In genomic region chr1:23558140-23558871, GRCh38 we compare ENCODE assay signal across 1 cellular context.
TF ChIP-seq lines count a peak whose summit lies in the region.

No MANE protein-coding gene starts in this region.

TF ChIP-seq in HepG2, 621 proteins besides CTCF, POLR2A, EP300 and RAD21 (continued from another document and continues in another):
- TF ChIP-seq ZNF574 (CRISPR knock-in tag; IDR thresholded peaks at IDR 0.05) (peak; percentile 73), ARID4A (CRISPR knock-in tag; IDR thresholded peaks at IDR 0.05; ENCODE audit: borderline replicate concordance) (peak; percentile 67), ZNF160 (CRISPR knock-in tag; IDR thresholded peaks at IDR 0.05) (peak; percentile 52; the same call in 1 of the 2 replicates), ZNF557 (CRISPR knock-in tag; IDR thresholded peaks at IDR 0.05) (0 out of 2 replicates have a peak, but pooled peaks have one; percentile 33), TSC22D2 (CRISPR knock-in tag; IDR thresholded peaks at IDR 0.05; ENCODE audit: borderline replicate concordance) (0 out of 2 replicates have a peak, but pooled peaks have one; percentile 29), KLF9 (CRISPR knock-in tag; IDR thresholded peaks at IDR 0.05; ENCODE audit: low read depth) (no peak), MTF2 (CRISPR knock-in tag; IDR thresholded peaks at IDR 0.05; ENCODE audit: borderline replicate concordance) (no peak), HINFP (CRISPR knock-in tag; IDR thresholded peaks at IDR 0.05; ENCODE audit: low read depth) (peak; percentile 94), NAIF1 (CRISPR knock-in tag; IDR thresholded peaks at IDR 0.05; ENCODE audit: borderline replicate concordance) (peak; percentile 73; the same call in 1 of the 2 replicates), U2AF1 (optimal IDR thresholded peaks at IDR 0.05; ENCODE audit: low read depth, low read length) (no peak), HOXA3 (CRISPR knock-in tag; IDR thresholded peaks at IDR 0.05) (peak; percentile 60; the same call in 1 of the 2 replicates), RARG (CRISPR knock-in tag; IDR thresholded peaks at IDR 0.05; ENCODE audit: low read depth) (no peak), MBNL3 (CRISPR knock-in tag; conservative IDR thresholded peaks at IDR 0.05) (no peak), MAFF (IDR thresholded peaks at IDR 0.05; ENCODE audit: low read depth, low read length) (no peak), RFXAP (CRISPR knock-in tag; IDR thresholded peaks at IDR 0.05; ENCODE audit: borderline replicate concordance) (0 out of 2 replicates have a peak, but pooled peaks have one; percentile 53), ZNF292 (CRISPR knock-in tag; IDR thresholded peaks at IDR 0.05; ENCODE audit: borderline replicate concordance, low read depth) (no peak; the same call in 1 of the 2 replicates), MTA3 (CRISPR knock-in tag; IDR thresholded peaks at IDR 0.05) (no peak), HIC2 (CRISPR knock-in tag; IDR thresholded peaks at IDR 0.05; ENCODE audit: low read depth) (peak; percentile 63; the same call in 1 of the 2 replicates), ZHX1 (CRISPR knock-in tag; IDR thresholded peaks at IDR 0.05; ENCODE audit: low read depth) (no peak)
- TF ChIP-seq, protein P1, sequence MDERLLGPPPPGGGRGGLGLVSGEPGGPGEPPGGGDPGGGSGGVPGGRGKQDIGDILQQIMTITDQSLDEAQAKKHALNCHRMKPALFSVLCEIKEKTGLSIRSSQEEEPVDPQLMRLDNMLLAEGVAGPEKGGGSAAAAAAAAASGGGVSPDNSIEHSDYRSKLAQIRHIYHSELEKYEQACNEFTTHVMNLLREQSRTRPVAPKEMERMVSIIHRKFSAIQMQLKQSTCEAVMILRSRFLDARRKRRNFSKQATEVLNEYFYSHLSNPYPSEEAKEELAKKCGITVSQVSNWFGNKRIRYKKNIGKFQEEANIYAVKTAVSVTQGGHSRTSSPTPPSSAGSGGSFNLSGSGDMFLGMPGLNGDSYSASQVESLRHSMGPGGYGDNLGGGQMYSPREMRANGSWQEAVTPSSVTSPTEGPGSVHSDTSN (CRISPR knock-in tag; IDR thresholded peaks at IDR 0.05): no peak
- TF ChIP-seq, protein P2, sequence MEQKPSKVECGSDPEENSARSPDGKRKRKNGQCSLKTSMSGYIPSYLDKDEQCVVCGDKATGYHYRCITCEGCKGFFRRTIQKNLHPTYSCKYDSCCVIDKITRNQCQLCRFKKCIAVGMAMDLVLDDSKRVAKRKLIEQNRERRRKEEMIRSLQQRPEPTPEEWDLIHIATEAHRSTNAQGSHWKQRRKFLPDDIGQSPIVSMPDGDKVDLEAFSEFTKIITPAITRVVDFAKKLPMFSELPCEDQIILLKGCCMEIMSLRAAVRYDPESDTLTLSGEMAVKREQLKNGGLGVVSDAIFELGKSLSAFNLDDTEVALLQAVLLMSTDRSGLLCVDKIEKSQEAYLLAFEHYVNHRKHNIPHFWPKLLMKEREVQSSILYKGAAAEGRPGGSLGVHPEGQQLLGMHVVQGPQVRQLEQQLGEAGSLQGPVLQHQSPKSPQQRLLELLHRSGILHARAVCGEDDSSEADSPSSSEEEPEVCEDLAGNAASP (CRISPR knock-in tag; IDR thresholded peaks at IDR 0.05; ENCODE audit: borderline replicate concordance): 0 out of 2 replicates have a peak, but pooled peaks have one; percentile 8
- TF ChIP-seq, protein P3, sequence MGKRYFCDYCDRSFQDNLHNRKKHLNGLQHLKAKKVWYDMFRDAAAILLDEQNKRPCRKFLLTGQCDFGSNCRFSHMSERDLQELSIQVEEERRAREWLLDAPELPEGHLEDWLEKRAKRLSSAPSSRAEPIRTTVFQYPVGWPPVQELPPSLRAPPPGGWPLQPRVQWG (CRISPR knock-in tag; IDR thresholded peaks at IDR 0.05; ENCODE audit: borderline replicate concordance, low read depth): no peak
- TF ChIP-seq, protein P4, sequence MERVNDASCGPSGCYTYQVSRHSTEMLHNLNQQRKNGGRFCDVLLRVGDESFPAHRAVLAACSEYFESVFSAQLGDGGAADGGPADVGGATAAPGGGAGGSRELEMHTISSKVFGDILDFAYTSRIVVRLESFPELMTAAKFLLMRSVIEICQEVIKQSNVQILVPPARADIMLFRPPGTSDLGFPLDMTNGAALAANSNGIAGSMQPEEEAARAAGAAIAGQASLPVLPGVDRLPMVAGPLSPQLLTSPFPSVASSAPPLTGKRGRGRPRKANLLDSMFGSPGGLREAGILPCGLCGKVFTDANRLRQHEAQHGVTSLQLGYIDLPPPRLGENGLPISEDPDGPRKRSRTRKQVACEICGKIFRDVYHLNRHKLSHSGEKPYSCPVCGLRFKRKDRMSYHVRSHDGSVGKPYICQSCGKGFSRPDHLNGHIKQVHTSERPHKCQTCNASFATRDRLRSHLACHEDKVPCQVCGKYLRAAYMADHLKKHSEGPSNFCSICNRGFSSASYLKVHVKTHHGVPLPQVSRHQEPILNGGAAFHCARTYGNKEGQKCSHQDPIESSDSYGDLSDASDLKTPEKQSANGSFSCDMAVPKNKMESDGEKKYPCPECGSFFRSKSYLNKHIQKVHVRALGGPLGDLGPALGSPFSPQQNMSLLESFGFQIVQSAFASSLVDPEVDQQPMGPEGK (CRISPR knock-in tag; IDR thresholded peaks at IDR 0.05): peak; percentile 99
- TF ChIP-seq, protein P5, sequence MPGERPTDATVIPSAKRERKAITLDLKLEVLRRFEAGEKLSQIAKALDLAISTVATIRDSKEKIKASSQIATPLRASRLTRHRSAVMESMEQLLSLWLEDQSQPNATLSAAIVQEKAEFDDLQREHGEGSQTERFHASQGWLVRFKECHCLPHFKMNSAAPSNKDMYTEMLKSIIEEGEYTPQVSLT (CRISPR knock-in tag; IDR thresholded peaks at IDR 0.05; ENCODE audit: borderline replicate concordance, low read depth): no peak
- TF ChIP-seq, protein P6, sequence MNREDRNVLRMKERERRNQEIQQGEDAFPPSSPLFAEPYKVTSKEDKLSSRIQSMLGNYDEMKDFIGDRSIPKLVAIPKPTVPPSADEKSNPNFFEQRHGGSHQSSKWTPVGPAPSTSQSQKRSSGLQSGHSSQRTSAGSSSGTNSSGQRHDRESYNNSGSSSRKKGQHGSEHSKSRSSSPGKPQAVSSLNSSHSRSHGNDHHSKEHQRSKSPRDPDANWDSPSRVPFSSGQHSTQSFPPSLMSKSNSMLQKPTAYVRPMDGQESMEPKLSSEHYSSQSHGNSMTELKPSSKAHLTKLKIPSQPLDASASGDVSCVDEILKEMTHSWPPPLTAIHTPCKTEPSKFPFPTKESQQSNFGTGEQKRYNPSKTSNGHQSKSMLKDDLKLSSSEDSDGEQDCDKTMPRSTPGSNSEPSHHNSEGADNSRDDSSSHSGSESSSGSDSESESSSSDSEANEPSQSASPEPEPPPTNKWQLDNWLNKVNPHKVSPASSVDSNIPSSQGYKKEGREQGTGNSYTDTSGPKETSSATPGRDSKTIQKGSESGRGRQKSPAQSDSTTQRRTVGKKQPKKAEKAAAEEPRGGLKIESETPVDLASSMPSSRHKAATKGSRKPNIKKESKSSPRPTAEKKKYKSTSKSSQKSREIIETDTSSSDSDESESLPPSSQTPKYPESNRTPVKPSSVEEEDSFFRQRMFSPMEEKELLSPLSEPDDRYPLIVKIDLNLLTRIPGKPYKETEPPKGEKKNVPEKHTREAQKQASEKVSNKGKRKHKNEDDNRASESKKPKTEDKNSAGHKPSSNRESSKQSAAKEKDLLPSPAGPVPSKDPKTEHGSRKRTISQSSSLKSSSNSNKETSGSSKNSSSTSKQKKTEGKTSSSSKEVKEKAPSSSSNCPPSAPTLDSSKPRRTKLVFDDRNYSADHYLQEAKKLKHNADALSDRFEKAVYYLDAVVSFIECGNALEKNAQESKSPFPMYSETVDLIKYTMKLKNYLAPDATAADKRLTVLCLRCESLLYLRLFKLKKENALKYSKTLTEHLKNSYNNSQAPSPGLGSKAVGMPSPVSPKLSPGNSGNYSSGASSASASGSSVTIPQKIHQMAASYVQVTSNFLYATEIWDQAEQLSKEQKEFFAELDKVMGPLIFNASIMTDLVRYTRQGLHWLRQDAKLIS (CRISPR knock-in tag; IDR thresholded peaks at IDR 0.05): peak; percentile 72; the same call in 1 of the 2 replicates
